Comparison of ENCODE assay signal across 8 cellular contexts in genomic region chr16:29790183-29790948, GRCh38. TPM values are rescaled to one million over a fixed set of nuclear protein-coding genes. Genes with fewer than 3 reads are reported as not detected.
DNase-seq lines count a peak whose midpoint lies in the region; ATAC-seq and TF ChIP-seq lines count a peak whose summit lies in the region.

TSS of gene KIF22 (plus strand) at chr16:29790751. CDS start at chr16:29790760, 9 bp downstream.

- no peaks in the 10 kb centered on the region for H3K9me3 Mint-ChIP-seq in activated naive CD4-positive, alpha-beta T cell treated with anti-CD3 and anti-CD28 coated beads, Interleukin-2, amount 10 ng/mL, durations not matched to agents 7 days and 5 days

- peak; percentile 100 for DNase-seq in GM10248 (ENCODE audit: extremely low spot score)
- peak; percentile 99 for DNase-seq in NB4 (ENCODE audit: low read depth)
- DNase-seq in SK-N-MC (ENCODE audit: low read depth, low spot score), result peak; percentile 95
- peak; percentile 100 for DNase-seq in activated naive CD4-positive, alpha-beta T cell treated with anti-CD3 and anti-CD28 coated beads, Interleukin-2, amount 10 ng/mL, durations not matched to agents 7 days and 5 days
- DNase-seq in non-pigmented ciliary epithelial cell (ENCODE audit: low read depth), result peak; percentile 90
- peak; percentile 98 for DNase-seq in superior temporal gyrus (ENCODE audit: extremely low spot score)

- peak within 1 kb of the TSS; percentile 96 for H3K27ac Mint-ChIP-seq in activated naive CD4-positive, alpha-beta T cell treated with anti-CD3 and anti-CD28 coated beads, Interleukin-2, amount 10 ng/mL, durations not matched to agents 7 days and 5 days

- peak within 1 kb of the TSS; percentile 96 for H3K4me3 Mint-ChIP-seq in activated naive CD4-positive, alpha-beta T cell treated with anti-CD3 and anti-CD28 coated beads, Interleukin-2, amount 10 ng/mL, durations not matched to agents 7 days and 5 days

- H3K36me3 ChIP-seq in SK-N-MC (ENCODE audit: insufficient read depth, low read length), result peaks cover 12% of the 10 kb centered on the region; the same call in 1 of the 2 replicates
- H3K36me3 ChIP-seq in gastroesophageal sphincter, result no peaks in the 10 kb centered on the region

- no peaks in the 10 kb centered on the region for H3K27me3 ChIP-seq in gastroesophageal sphincter

- TF ChIP-seq CTCF in GM10248 (IDR thresholded peaks at IDR 0.05; ENCODE audit: control extremely low read depth, extremely low read depth, low read depth, missing control alignments) (peak; percentile 66), NB4 (IDR thresholded peaks at IDR 0.05; ENCODE audit: low read depth, low read length) (peak; percentile 61), gastroesophageal sphincter (IDR thresholded peaks at IDR 0.05) (peak; percentile 53 to 86 (median 82))

- H3K4me1 Mint-ChIP-seq in activated naive CD4-positive, alpha-beta T cell treated with anti-CD3 and anti-CD28 coated beads, Interleukin-2, amount 10 ng/mL, durations not matched to agents 7 days and 5 days, result peaks cover 55% of the 10 kb centered on the region

- H3K27ac ChIP-seq in SK-N-MC, result peak within 1 kb of the TSS; percentile 87
- H3K27ac ChIP-seq in gastroesophageal sphincter, result peak within 1 kb of the TSS; percentile 76 to 92 (median 90)

- ATAC-seq in HG02571 (IDR thresholded peaks at IDR 0.05; ENCODE audit: unreplicated experiment) (peak; percentile 93), gastroesophageal sphincter (peak; percentile 100)

- H3K4me1 ChIP-seq in gastroesophageal sphincter, result peaks cover 0 to 29% (median 13%) of the 10 kb centered on the region in 3 donors

- WGBS in gastroesophageal sphincter (ENCODE audit: low coverage in 1 of 2), 2 donors, result 0% methylated on average over 1 to 13 of the region's 67 CpGs

- CTCF ChIA-PET in GM10248 (lab: Yijun Ruan, JAX), result interaction anchor here (0.6 to 4.7 kb wide), 37 partner anchors 8 to 242 kb away, joined by 3 to 41 read pairs (median 5); partner anchors contain the start of genes C16orf54, HIRIP3, INO80E and MVP
- CTCF ChIA-PET in activated naive CD4-positive, alpha-beta T cell treated with anti-CD3 and anti-CD28 coated beads, Interleukin-2, amount 10 ng/mL, durations not matched to agents 7 days and 5 days (lab: Charles Lee), result interaction anchor here (0.5 to 2.3 kb wide), 20 partner anchors 9 to 244 kb away, joined by 3 to 17 read pairs (median 4); partner anchors contain the start of gene PAGR1

- POLR2A ChIA-PET in GM10248 (lab: Yijun Ruan, JAX), result interaction anchor here (0.7 to 1.6 kb wide), 5 partner anchors 13 to 146 kb away, joined by 3 to 4 read pairs (median 3); no protein-coding TSS in a partner anchor

- H3K4me3 ChIP-seq in NB4 (ENCODE audit: low read depth, low read length) (peak within 1 kb of the TSS; percentile 82), SK-N-MC (peak within 1 kb of the TSS; percentile 86), gastroesophageal sphincter (peak within 1 kb of the TSS; percentile 70 to 89)

- TF ChIP-seq POLR2A in NB4 (IDR thresholded peaks at IDR 0.05; ENCODE audit: extremely low read depth, insufficient read length) (peak; percentile 78), gastroesophageal sphincter (IDR thresholded peaks at IDR 0.05) (peak; percentile 23 to 31)

- TF ChIP-seq EP300 in gastroesophageal sphincter (IDR thresholded peaks at IDR 0.05), result no peak

- H3K27me3 Mint-ChIP-seq in activated naive CD4-positive, alpha-beta T cell treated with anti-CD3 and anti-CD28 coated beads, Interleukin-2, amount 10 ng/mL, durations not matched to agents 7 days and 5 days, result no peaks in the 10 kb centered on the region

- peaks cover 39% of the 10 kb centered on the region for H3K36me3 Mint-ChIP-seq in activated naive CD4-positive, alpha-beta T cell treated with anti-CD3 and anti-CD28 coated beads, Interleukin-2, amount 10 ng/mL, durations not matched to agents 7 days and 5 days

- peak within 1 kb of the TSS; percentile 92 for H3K9ac ChIP-seq in SK-N-MC (ENCODE audit: insufficient read length)

- H3K9me3 ChIP-seq in SK-N-MC (ENCODE audit: low read depth, low read length) (no peaks in the 10 kb centered on the region), gastroesophageal sphincter (no peaks in the 10 kb centered on the region)

RNA-seq across cellular contexts. Expression of gene KIF22, which starts in this region (rescaled TPM):
- 10 to 100 TPM in 3 of 4 donors, 1 to 10 TPM in 1; 9.4 to 17.3 (median 12.8) TPM for total RNA-seq in gastroesophageal sphincter

Comparison
In these comparisons a context has a peak if more than half of its experiments do, and no peak if none do; other contexts are left out.
1. Peak in every context shown above with its lines: DNase-seq, ATAC-seq, H3K4me3 ChIP-seq and H3K27ac ChIP-seq.